ENCODE assay signal across 15 cellular contexts in the genomic region with DNA sequence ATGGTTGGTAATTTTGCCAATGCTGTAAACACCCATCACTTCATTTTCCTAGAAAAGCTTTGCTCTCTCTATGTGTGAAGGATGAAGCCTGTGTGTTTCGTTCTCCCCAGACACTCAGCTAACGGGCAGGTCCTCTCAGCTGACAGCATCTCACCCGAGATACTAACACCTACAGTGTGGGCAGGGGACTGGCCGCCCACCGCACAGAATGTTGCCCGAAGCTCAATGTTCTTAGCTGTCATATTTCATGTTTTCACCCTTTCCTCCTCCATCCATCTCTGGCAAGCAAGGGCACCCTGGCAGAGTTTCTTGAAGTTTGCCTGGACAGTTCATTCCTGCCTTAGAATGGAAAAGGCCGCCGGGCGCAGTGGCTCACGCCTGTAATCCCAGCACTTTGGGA.
"Had no signal": no experiment of that assay in that cellular context is flagged by ENCODE, and none has a peak within 500 bp of the region (broad histone marks: within the 10 kb centered on the region; RNA-seq: fewer than 3 reads in every experiment).

No MANE protein-coding gene starts in this region.

- H2AFZ ChIP-seq: PC-9 had no signal

- H3K4me1 Mint-ChIP-seq: activated CD4-positive, alpha-beta T cell treated with anti-CD3 and anti-CD28 coated beads for 36 hours; activated naive CD4-positive, alpha-beta T cell treated with anti-CD3 and anti-CD28 coated beads, Interleukin-2, amount 50 U/mL, for 24 hours had no signal

- H3K27ac ChIP-seq: PC-9, WERI-Rb-1 had no signal

- H3K27me3 Mint-ChIP-seq: activated CD4-positive, alpha-beta T cell treated with anti-CD3 and anti-CD28 coated beads for 36 hours; activated CD8-positive, alpha-beta T cell treated with anti-CD3 and anti-CD28 coated beads for 36 hours; activated naive CD4-positive, alpha-beta T cell treated with anti-CD3 and anti-CD28 coated beads, Interleukin-2, amount 50 U/mL, for 24 hours had no signal

- ATAC-seq: activated CD4-positive, alpha-beta T cell treated with anti-CD3 and anti-CD28 coated beads for 36 hours; activated CD8-positive, alpha-beta T cell treated with anti-CD3 and anti-CD28 coated beads for 36 hours had no signal

- H3K36me3 Mint-ChIP-seq: activated naive CD4-positive, alpha-beta T cell treated with anti-CD3 and anti-CD28 coated beads, Interleukin-2, amount 50 U/mL, for 24 hours had no signal

- H3K27ac Mint-ChIP-seq: activated CD4-positive, alpha-beta T cell treated with anti-CD3 and anti-CD28 coated beads for 36 hours; activated CD8-positive, alpha-beta T cell treated with anti-CD3 and anti-CD28 coated beads for 36 hours; activated naive CD4-positive, alpha-beta T cell treated with anti-CD3 and anti-CD28 coated beads, Interleukin-2, amount 50 U/mL, for 24 hours had no signal

- FAIRE-seq: bronchial epithelial cell had no signal

- H3K4me3 ChIP-seq: PC-9 had no signal

- DNase-seq: activated CD4-positive, alpha-beta T cell treated with anti-CD3 and anti-CD28 coated beads for 36 hours; activated CD8-positive, alpha-beta memory T cell treated with anti-CD3 and anti-CD28 coated beads, Interleukin-2, amount 50 U/mL, for 4 hours; activated CD8-positive, alpha-beta T cell treated with anti-CD3 and anti-CD28 coated beads for 36 hours; aorta; central memory CD4-positive, alpha-beta T cell; Kasumi-1; KBM-7; NCI-H187; NCI-H510A treated with DMSO at 0.1 percent for 48 hours; PC-9; SHP77 treated with DMSO at 0.1 percent for 48 hours; T-helper 1 cell; WERI-Rb-1 had no signal

- H3K4me2 ChIP-seq: PC-9 had no signal

- H3K36me3 ChIP-seq: WERI-Rb-1 had no signal

- H3K4me3 Mint-ChIP-seq: activated CD4-positive, alpha-beta T cell treated with anti-CD3 and anti-CD28 coated beads for 36 hours; activated CD8-positive, alpha-beta T cell treated with anti-CD3 and anti-CD28 coated beads for 36 hours; activated naive CD4-positive, alpha-beta T cell treated with anti-CD3 and anti-CD28 coated beads, Interleukin-2, amount 50 U/mL, for 24 hours had no signal

- H3K9me3 Mint-ChIP-seq: activated CD8-positive, alpha-beta T cell treated with anti-CD3 and anti-CD28 coated beads for 36 hours; activated naive CD4-positive, alpha-beta T cell treated with anti-CD3 and anti-CD28 coated beads, Interleukin-2, amount 50 U/mL, for 24 hours had no signal
